10 cellular contexts compared by ENCODE assay signal in the genomic region with DNA sequence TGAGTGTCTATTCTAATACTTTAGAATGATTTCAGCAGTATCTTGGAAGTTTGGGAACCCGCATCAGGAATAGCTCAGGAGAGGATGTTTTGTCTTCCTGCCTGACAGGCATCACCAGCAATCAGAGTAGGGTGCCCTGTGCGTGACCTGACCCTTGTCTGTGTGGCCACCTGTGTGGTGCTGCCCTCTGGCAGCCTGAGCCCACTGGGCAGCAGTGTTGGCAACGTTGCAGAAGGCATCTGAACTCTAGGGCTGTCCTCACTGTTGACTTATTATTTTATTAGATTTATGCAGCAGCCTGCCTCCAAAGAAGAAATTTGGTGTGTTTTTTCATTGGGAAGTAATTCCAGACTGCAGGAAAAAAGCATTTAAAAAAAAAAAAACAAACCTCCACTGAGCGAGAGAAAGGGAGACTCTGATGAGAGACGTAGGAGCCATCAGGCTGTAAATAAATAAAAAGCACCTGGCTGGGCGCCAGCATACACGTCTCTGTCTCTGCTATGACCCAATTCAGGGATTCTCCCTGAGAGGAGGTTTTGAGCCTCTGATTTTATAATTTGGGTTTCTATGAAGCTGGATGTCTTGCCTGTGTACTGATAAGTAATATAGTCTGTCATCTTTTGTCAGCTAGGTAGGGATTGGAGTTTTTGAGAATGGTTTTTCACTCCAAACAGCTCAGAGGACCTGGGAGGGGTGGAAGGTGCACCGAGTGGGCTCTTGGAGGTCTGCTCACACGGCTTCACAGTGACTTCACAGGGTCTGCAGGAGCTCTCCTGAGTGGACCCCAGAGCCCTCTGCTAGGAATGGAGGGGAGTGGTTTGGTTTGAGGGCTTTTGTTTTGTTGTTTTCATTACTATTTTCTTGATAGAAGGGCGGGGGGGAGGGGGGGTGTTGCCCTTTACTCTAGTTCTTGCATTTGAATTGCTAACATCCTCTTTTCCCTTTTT. TPM values are rescaled to one million over a fixed set of nuclear protein-coding genes. Genes with fewer than 3 reads are reported as not detected.
DNase-seq lines count a peak whose midpoint lies in the region; ATAC-seq and TF ChIP-seq lines count a peak whose summit lies in the region.
"Had no signal": no experiment of that assay in that cellular context is flagged by ENCODE, and none has a peak within 500 bp of the region (broad histone marks: within the 10 kb centered on the region; RNA-seq: fewer than 3 reads in every experiment).

No MANE protein-coding gene starts in this region.

- no peak for ATAC-seq in activated naive CD4-positive, alpha-beta T cell treated with anti-CD3 and anti-CD28 coated beads, Interleukin-2, amount 50 U/mL, for 72 hours
- no peak for ATAC-seq in left lung

- H3K27ac Mint-ChIP-seq in activated naive CD4-positive, alpha-beta T cell treated with anti-CD3 and anti-CD28 coated beads, Interleukin-2, amount 50 U/mL, for 72 hours: peak overlapping the region; percentile 48 to 82
- no peak overlapping the region for H3K27ac Mint-ChIP-seq in activated naive CD4-positive, alpha-beta T cell treated with anti-CD3 and anti-CD28 coated beads for 36 hours
- no peak overlapping the region for H3K27ac Mint-ChIP-seq in glutamatergic neuron (ENCODE audit: unreplicated experiment)

- CTCF ChIA-PET in activated naive CD4-positive, alpha-beta T cell treated with anti-CD3 and anti-CD28 coated beads for 36 hours (lab: Charles Lee): no interaction called here

- H3K9me3 Mint-ChIP-seq in activated naive CD4-positive, alpha-beta T cell treated with anti-CD3 and anti-CD28 coated beads, Interleukin-2, amount 50 U/mL, for 72 hours: no peaks in the 10 kb centered on the region
- H3K9me3 Mint-ChIP-seq in activated naive CD4-positive, alpha-beta T cell treated with anti-CD3 and anti-CD28 coated beads for 36 hours: no peaks in the 10 kb centered on the region
- H3K9me3 Mint-ChIP-seq in glutamatergic neuron (ENCODE audit: unreplicated experiment): peaks cover 4% of the 10 kb centered on the region

- H3K27me3 Mint-ChIP-seq in activated naive CD4-positive, alpha-beta T cell treated with anti-CD3 and anti-CD28 coated beads for 36 hours (ENCODE audit: low read depth): no peaks in the 10 kb centered on the region
- H3K27me3 Mint-ChIP-seq in glutamatergic neuron (ENCODE audit: unreplicated experiment): peaks cover 5% of the 10 kb centered on the region

- WGBS in testis, 2 donors: 64 to 68% methylated on average over 10 of the region's 10 CpGs

- no peak overlapping the region for H3K4me3 ChIP-seq in testis
- H3K4me3 ChIP-seq in left lung: peak overlapping the region in 1 of 2 donors; percentile 49
- H3K4me3 ChIP-seq: lung had no signal

- H3K27ac ChIP-seq in testis (no peak overlapping the region), left lung (peak overlapping the region in 1 of 2 donors; percentile 76)

- no peaks in the 10 kb centered on the region for H3K36me3 ChIP-seq in testis (ENCODE audit: low read depth, missing control alignments)
- H3K36me3 ChIP-seq in left lung: peaks cover 0 to 40% of the 10 kb centered on the region in 2 donors

- intact Hi-C loops in activated naive CD4-positive, alpha-beta T cell treated with anti-CD3 and anti-CD28 coated beads for 36 hours (cut with micrococcal nuclease): no loop called here
- intact Hi-C loops in testis (cut with DNase I; ENCODE audit: low total_unique reads) (no loop called here), left lung (cut with DNase I) (no loop called here)

- no peak overlapping the region for H3K4me3 Mint-ChIP-seq in activated naive CD4-positive, alpha-beta T cell treated with anti-CD3 and anti-CD28 coated beads for 36 hours
- peak overlapping the region; percentile 18 for H3K4me3 Mint-ChIP-seq in glutamatergic neuron (ENCODE audit: unreplicated experiment)

- H3K4me1 ChIP-seq in testis (peaks cover 6% of the 10 kb centered on the region), left lung (peaks cover 0 to 45% of the 10 kb centered on the region in 2 donors)

- no peaks in the 10 kb centered on the region for H3K9me3 ChIP-seq in testis
- H3K9me3 ChIP-seq in left lung: no peaks in the 10 kb centered on the region

- no peak for DNase-seq in activated naive CD4-positive, alpha-beta T cell treated with anti-CD3 and anti-CD28 coated beads, Interleukin-2, amount 50 U/mL, for 72 hours (ENCODE audit: low spot score in 2 of 2)
- DNase-seq in activated naive CD4-positive, alpha-beta T cell treated with anti-CD3 and anti-CD28 coated beads for 36 hours: no peak
- DNase-seq in NCI-H345 (lab: John Stamatoyannopoulos, UW): peak; percentile 82
- no peak for DNase-seq in glutamatergic neuron
- DNase-seq in testis: peak; percentile 45
- DNase-seq in NCI-H187 (lab: John Stamatoyannopoulos, UW): no peak
- DNase-seq in left lung: no peak
- no peak for DNase-seq in stimulated activated CD4-positive, alpha-beta T cell treated with anti-CD3 and anti-CD28 coated beads, Interleukin-4, amount 100 ng/mL, for 4 hours
- DNase-seq: HCEC 1CT had no signal

- TF ChIP-seq POLR2A in testis (IDR thresholded peaks at IDR 0.05): no peak

- H3K27me3 ChIP-seq in testis: no peaks in the 10 kb centered on the region
- no peaks in the 10 kb centered on the region for H3K27me3 ChIP-seq in left lung

- no peak for TF ChIP-seq CTCF in glutamatergic neuron (IDR thresholded peaks at IDR 0.05; ENCODE audit: partially characterized antibody, unreplicated experiment)
- no peak for TF ChIP-seq CTCF in testis (IDR thresholded peaks at IDR 0.05)
- no peak for TF ChIP-seq CTCF in left lung (IDR thresholded peaks at IDR 0.05)

- peaks cover 1% of the 10 kb centered on the region for H3K4me1 Mint-ChIP-seq in activated naive CD4-positive, alpha-beta T cell treated with anti-CD3 and anti-CD28 coated beads for 36 hours (ENCODE audit: low read depth)
- peaks cover 13% of the 10 kb centered on the region for H3K4me1 Mint-ChIP-seq in glutamatergic neuron (ENCODE audit: low read depth, unreplicated experiment)

- peaks cover 9 to 12% of the 10 kb centered on the region in 2 donors for H3K36me3 Mint-ChIP-seq in activated naive CD4-positive, alpha-beta T cell treated with anti-CD3 and anti-CD28 coated beads, Interleukin-2, amount 50 U/mL, for 72 hours
- H3K36me3 Mint-ChIP-seq in activated naive CD4-positive, alpha-beta T cell treated with anti-CD3 and anti-CD28 coated beads for 36 hours (ENCODE audit: low read depth): peaks cover 24% of the 10 kb centered on the region
- H3K36me3 Mint-ChIP-seq in glutamatergic neuron (ENCODE audit: unreplicated experiment): peaks cover 5% of the 10 kb centered on the region

RNA-seq across cellular contexts. Expression of a gene that starts 48.9 kb away (rescaled TPM):
- total RNA-seq in activated naive CD4-positive, alpha-beta T cell treated with anti-CD3 and anti-CD28 coated beads, Interleukin-2, amount 50 U/mL, for 72 hours: 10 to 100 TPM; 23.0 to 45.7 TPM
- total RNA-seq in activated naive CD4-positive, alpha-beta T cell treated with anti-CD3 and anti-CD28 coated beads for 36 hours: 10 to 100 TPM; 24.1 to 24.7 TPM
- 14.9 TPM for total RNA-seq in glutamatergic neuron (ENCODE audit: unreplicated experiment)
- 10 to 100 TPM; 29.7 to 30.8 TPM for total RNA-seq in testis
- 48.0 TPM for polyA plus RNA-seq in testis (ENCODE audit: insufficient read depth, low read depth, low replicate concordance)
- 10 to 100 TPM in 1 of 2 donors, 1 to 10 TPM in 1; 7.8 to 18.1 TPM for total RNA-seq in left lung

Comparison
In these comparisons a context has a peak if more than half of its experiments do, and no peak if none do; other contexts are left out.
1. H3K27ac Mint-ChIP-seq: peak in activated naive CD4-positive, alpha-beta T cell treated with anti-CD3 and anti-CD28 coated beads, Interleukin-2, amount 50 U/mL, for 72 hours (2 of 2); none in activated naive CD4-positive, alpha-beta T cell treated with anti-CD3 and anti-CD28 coated beads for 36 hours (single experiment) and glutamatergic neuron (single experiment).
2. DNase-seq: peak in NCI-H345 (single experiment) and testis (single experiment); none in activated naive CD4-positive, alpha-beta T cell treated with anti-CD3 and anti-CD28 coated beads, Interleukin-2, amount 50 U/mL, for 72 hours (0 of 2), activated naive CD4-positive, alpha-beta T cell treated with anti-CD3 and anti-CD28 coated beads for 36 hours (single experiment), glutamatergic neuron (single experiment), NCI-H187 (0 of 2), left lung (0 of 2) and stimulated activated CD4-positive, alpha-beta T cell treated with anti-CD3 and anti-CD28 coated beads, Interleukin-4, amount 100 ng/mL, for 4 hours (0 of 2).